ENCODE assay signal across 13 cellular contexts in genomic region chr20:55057779-55058415, GRCh38.
A peak's percentile ranks its signal among the peaks of the same experiment; 100 is the strongest.
DNase-seq lines count a peak whose midpoint lies in the region; TF ChIP-seq lines count a peak whose summit lies in the region.
"Had no signal": no experiment of that assay in that cellular context is flagged by ENCODE, and none has a peak within 500 bp of the region (broad histone marks: within the 10 kb centered on the region; RNA-seq: fewer than 3 reads in every experiment).

No MANE protein-coding gene starts in this region.

- no peaks in the 10 kb centered on the region for H3K9me3 ChIP-seq in SU-DHL-6 (ENCODE audit: insufficient read depth, low read length)
- H3K9me3 ChIP-seq: SJCRH30 had no signal

- no peaks in the 10 kb centered on the region for H4K20me1 ChIP-seq in SU-DHL-6 (ENCODE audit: low read depth, low read length)

- DNase-seq in ACHN, result peak; percentile 1
- DNase-seq in HT1080 (ENCODE audit: low read depth), result peak; percentile 26
- peak; percentile 9 for DNase-seq in kidney tubule cell (ENCODE audit: low spot score)
- no peak for DNase-seq in LoVo (ENCODE audit: low spot score)
- no peak for DNase-seq in globus pallidus (ENCODE audit: low spot score)
- DNase-seq in DMS79 (lab: John Stamatoyannopoulos, UW), result no peak
- DNase-seq in activated CD8-positive, alpha-beta memory T cell treated with anti-CD3 and anti-CD28 coated beads, Interleukin-2, amount 50 U/mL, for 48 hours, result no peak
- DNase-seq: dermis blood vessel endothelial cell, KBM-7, NCI-H2227 treated with DMSO at 0.1 percent for 48 hours had no signal

- in situ Hi-C loops in ACHN (cut with HindIII; ENCODE audit: low pct_ligation_motif_present, low pct_unique_long_range_greater_than_20kb, low sequenced_read_pairs), result no loop called here

- no peaks in the 10 kb centered on the region for H3K36me3 ChIP-seq in SU-DHL-6 (ENCODE audit: low read length)
- H3K36me3 ChIP-seq: SJCRH30 had no signal

- no peaks in the 10 kb centered on the region for H3K79me2 ChIP-seq in SU-DHL-6 (ENCODE audit: insufficient read depth, low read length)
- H3K79me2 ChIP-seq: parathyroid adenoma had no signal

- no peak for TF ChIP-seq CTCF in SU-DHL-6 (IDR thresholded peaks at IDR 0.05; ENCODE audit: insufficient read depth, low read length, poor library complexity, severe bottlenecking)

- peak overlapping the region; percentile 3 for H3K4me2 ChIP-seq in SU-DHL-6 (ENCODE audit: low read depth, low read length, poor library complexity, severe bottlenecking)

- peak overlapping the region; percentile 4 for H2AFZ ChIP-seq in SU-DHL-6 (ENCODE audit: low read depth, low read length, severe bottlenecking)
- H2AFZ ChIP-seq: parathyroid adenoma had no signal

- H3K4me3 ChIP-seq in SU-DHL-6 (ENCODE audit: insufficient read depth, low read length, poor library complexity, severe bottlenecking), result no peak overlapping the region
- H3K4me3 ChIP-seq: SJCRH30 had no signal

- no peaks in the 10 kb centered on the region for H3K27me3 ChIP-seq in SU-DHL-6 (ENCODE audit: low read length)

- peaks cover 5% of the 10 kb centered on the region; the same call in 1 of the 2 replicates for H3F3A ChIP-seq in SU-DHL-6 (ENCODE audit: insufficient read depth)

- no peaks in the 10 kb centered on the region for H3K9me2 ChIP-seq in SU-DHL-6 (replicated peaks; ENCODE audit: insufficient read depth, low read length)

- H3K27ac ChIP-seq in SU-DHL-6 (ENCODE audit: low read depth, low read length), result peak overlapping the region; percentile 49
- H3K27ac ChIP-seq: parathyroid adenoma, SJCRH30 had no signal

- H3K9ac ChIP-seq in SU-DHL-6 (ENCODE audit: low read length), result no peak overlapping the region
- H3K9ac ChIP-seq: parathyroid adenoma had no signal

Comparison
In these comparisons a context has a peak if more than half of its experiments do, and no peak if none do; other contexts are left out.
1. DNase-seq: peak in ACHN (single experiment), HT1080 (single experiment) and kidney tubule cell (single experiment); none in LoVo (single experiment), globus pallidus (single experiment), DMS79 (single experiment) and activated CD8-positive, alpha-beta memory T cell treated with anti-CD3 and anti-CD28 coated beads, Interleukin-2, amount 50 U/mL, for 48 hours (single experiment).